25 cellular contexts compared by ENCODE assay signal in the genomic region with DNA sequence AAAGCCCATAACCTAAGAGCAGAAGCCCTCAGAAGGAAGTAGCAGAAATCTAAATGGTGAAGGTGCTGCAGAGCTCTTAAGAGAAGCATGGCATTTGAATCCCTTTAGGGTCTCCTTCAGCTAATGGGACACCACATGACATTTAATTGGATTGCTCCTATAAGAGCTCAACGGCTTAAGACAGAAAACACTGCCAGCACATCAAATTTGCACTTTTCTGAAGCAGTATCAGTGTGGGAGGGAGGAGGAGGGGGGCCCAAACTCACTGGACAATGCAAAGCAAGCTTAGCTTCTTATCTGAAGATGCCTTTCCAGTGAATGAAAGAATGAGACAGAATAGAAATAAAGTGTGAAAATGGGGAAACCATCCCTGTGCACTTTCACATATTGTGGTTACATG.
"Had no signal": no experiment of that assay in that cellular context is flagged by ENCODE, and none has a peak within 500 bp of the region (broad histone marks: within the 10 kb centered on the region; RNA-seq: fewer than 3 reads in every experiment).

No MANE protein-coding gene starts in this region.

- DNase-seq: activated CD4-positive, alpha-beta T cell treated with anti-CD3 and anti-CD28 coated beads for 48 hours; activated CD4-positive, alpha-beta T cell treated with anti-CD3 and anti-CD28 coated beads, Interleukin-2, amount 50 U/mL, for 48 hours; activated CD8-positive, alpha-beta memory T cell treated with anti-CD3 and anti-CD28 coated beads for 24 hours; activated effector memory CD4-positive, alpha-beta T cell treated with Interleukin-2 at 50 U/mL for 16 hours; activated naive CD4-positive, alpha-beta T cell treated with Interleukin-2 at 50 U/mL for 16 hours; aorta; body of pancreas; cerebellar nuclear complex; dorsolateral prefrontal cortex; effector memory CD4-positive, alpha-beta T cell; erythroblast; heart right ventricle; midbrain; naive thymus-derived CD8-positive, alpha-beta T cell; right cardiac atrium; stimulated activated naive CD4-positive, alpha-beta T cell; T-helper 9 cell; tibial artery had no signal

- H3K4me3 Mint-ChIP-seq: activated naive CD8-positive, alpha-beta T cell; naive thymus-derived CD8-positive, alpha-beta T cell; neural crest cell had no signal

- H3K9me3 ChIP-seq: body of pancreas, suprapubic skin, tibial artery had no signal

- H3K27me3 ChIP-seq: body of pancreas, cardiac muscle cell, dorsolateral prefrontal cortex, heart right ventricle, suprapubic skin, tibial artery had no signal

- H3K36me3 ChIP-seq: cardiac muscle cell, heart right ventricle, suprapubic skin, tibial artery had no signal

- H3K4me3 ChIP-seq: body of pancreas, cardiac muscle cell, coronary artery, dorsolateral prefrontal cortex, heart right ventricle, suprapubic skin, tibial artery had no signal

- H3K27ac Mint-ChIP-seq: activated naive CD8-positive, alpha-beta T cell; naive thymus-derived CD8-positive, alpha-beta T cell had no signal

- H3K27me3 Mint-ChIP-seq: activated naive CD8-positive, alpha-beta T cell had no signal

- ATAC-seq: activated CD4-positive, CD25-positive, alpha-beta regulatory T cell treated with anti-CD3 and anti-CD28 coated beads, Interleukin-2, amount 50 U/mL, for 24 hours; body of pancreas; heart right ventricle; naive thymus-derived CD8-positive, alpha-beta T cell; right cardiac atrium had no signal

- H3K4me1 ChIP-seq: body of pancreas, suprapubic skin, tibial artery had no signal

- H3K4me1 Mint-ChIP-seq: naive thymus-derived CD8-positive, alpha-beta T cell had no signal

- H3K36me3 Mint-ChIP-seq: activated naive CD8-positive, alpha-beta T cell had no signal

- H3K27ac ChIP-seq: body of pancreas, cardiac muscle cell, coronary artery, dorsolateral prefrontal cortex, heart right ventricle, suprapubic skin, tibial artery, VCaP had no signal
